ENCODE assay signal across 26 cellular contexts in the genomic region with DNA sequence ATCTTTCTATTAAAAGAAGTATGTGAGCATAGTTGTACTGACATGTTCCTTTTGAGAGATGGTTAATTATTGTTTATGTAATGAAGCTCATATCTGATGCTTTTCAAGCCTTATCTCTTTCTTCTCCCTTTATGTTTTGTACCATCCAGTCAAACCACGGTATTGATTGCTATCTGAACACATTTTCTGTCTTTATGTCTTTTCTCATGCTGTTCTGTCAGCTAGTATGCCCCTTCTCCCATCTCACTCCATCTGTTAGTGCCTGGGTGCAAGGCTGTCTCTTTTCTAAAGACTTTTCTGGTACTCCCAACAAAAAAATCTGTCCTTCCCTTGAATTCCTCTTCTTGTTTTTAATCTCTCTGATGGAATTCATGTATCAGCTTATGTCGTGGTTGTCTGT.
A peak's percentile ranks its signal among the peaks of the same experiment; 100 is the strongest.
DNase-seq lines count a peak whose midpoint lies in the region; ATAC-seq and TF ChIP-seq lines count a peak whose summit lies in the region.
"Had no signal": no experiment of that assay in that cellular context is flagged by ENCODE, and none has a peak within 500 bp of the region (broad histone marks: within the 10 kb centered on the region; RNA-seq: fewer than 3 reads in every experiment).

No MANE protein-coding gene starts in this region.

- no TSS peak for BruUV-seq in A673 (replicated peaks; lab: Mats Ljungman, UMichigan)

- CTCF ChIA-PET in SK-N-SH (lab: Yijun Ruan, JAX) (interaction anchor here (1.4 kb wide), 1 partner anchor 11 kb away, joined by 3 read pairs; no protein-coding TSS in a partner anchor), A673 (lab: Charles Lee) (no interaction called here)

- H3K4me1 Mint-ChIP-seq in GM23338 (no peaks in the 10 kb centered on the region; the same call in 2 of the 3 replicates), glutamatergic neuron (ENCODE audit: low read depth, unreplicated experiment) (peaks cover 4% of the 10 kb centered on the region)
- H3K4me1 Mint-ChIP-seq: CD14-positive monocyte; CD4-positive, alpha-beta memory T cell; CD4-positive, CD25-positive, alpha-beta regulatory T cell; CD8-positive, alpha-beta memory T cell had no signal

- H3K27ac ChIP-seq in GM23338 (ENCODE audit: low read depth) = no peak overlapping the region
- H3K27ac ChIP-seq in SK-N-SH (ENCODE audit: low read depth in 2 of 2, low read length in 1 of 2) = no peak overlapping the region
- H3K27ac ChIP-seq in A673 (ENCODE audit: low read depth, low read length, poor library complexity, severe bottlenecking) = no peak overlapping the region
- H3K27ac ChIP-seq: BLaER1 had no signal

- ATAC-seq in GM23338 = no peak
- ATAC-seq in Right ventricle myocardium superior (ENCODE audit: poor library complexity) = no peak
- no peak for ATAC-seq in GM21423 (IDR thresholded peaks at IDR 0.05; ENCODE audit: unreplicated experiment)
- ATAC-seq: GM12878 had no signal

- TF ChIP-seq CTCF in GM23338 (conservative IDR thresholded peaks at IDR 0.05; ENCODE audit: low read depth in 2 of 2) = no peak
- TF ChIP-seq CTCF in SK-N-SH (IDR thresholded peaks at IDR 0.05) = no peak
- no peak for TF ChIP-seq CTCF in glutamatergic neuron (IDR thresholded peaks at IDR 0.05; ENCODE audit: partially characterized antibody, unreplicated experiment)
- no peak for TF ChIP-seq CTCF in A673 (conservative IDR thresholded peaks at IDR 0.05; ENCODE audit: low read depth, low read length)

- DNase-seq in Ammon's horn (ENCODE audit: low spot score) (peak; percentile 2), GM23338 (ENCODE audit: low spot score) (no peak), SK-N-SH (peak; percentile 15), glutamatergic neuron (no peak), A673 (ENCODE audit: low spot score) (no peak), Right ventricle myocardium superior (no peak), occipital lobe (lab: John Stamatoyannopoulos, UW) (no peak)
- DNase-seq: 8988T; AML-193; BE2C; C1 segment of cervical spinal cord; CD4-positive, alpha-beta memory T cell; CD4-positive, CD25-positive, alpha-beta regulatory T cell; CD8-positive, alpha-beta memory T cell; COR-L47; DMS 273 treated with DMSO at 0.1 percent for 48 hours; DMS153; DMS53; DMS79; DND-41; EL; GDM1 had no signal

- POLR2A ChIA-PET in SK-N-SH (lab: Yijun Ruan, JAX) (no interaction called here), A673 (lab: Charles Lee; ENCODE audit: low non-redundant PET) (no interaction called here)

- H3K4me3 ChIP-seq in GM23338 (no peak overlapping the region), SK-N-SH (ENCODE audit: low read depth in 2 of 2, low read length in 1 of 2) (no peak overlapping the region), A673 (ENCODE audit: low read depth, low read length, poor library complexity, severe bottlenecking) (no peak overlapping the region)
- H3K4me3 ChIP-seq: BLaER1, GM12878 had no signal

- H3K4me1 ChIP-seq in GM23338 (ENCODE audit: insufficient read depth) (no peaks in the 10 kb centered on the region), SK-N-SH (ENCODE audit: control insufficient read depth in 1 of 2, insufficient read depth in 2 of 2, low read depth in 1 of 2, low read length in 1 of 2) (no peaks in the 10 kb centered on the region; a peak in 1 of 4 replicates), A673 (ENCODE audit: insufficient read depth, low read length, poor library complexity, severe bottlenecking) (no peaks in the 10 kb centered on the region)
- H3K4me1 ChIP-seq: BE2C had no signal

- intact Hi-C loops in A673 (cut with micrococcal nuclease; ENCODE audit: unreplicated experiment) (no loop called here), Right ventricle myocardium superior (cut with DNase I) (no loop called here)

- H3K27me3 ChIP-seq in GM23338 (ENCODE audit: insufficient read depth) (no peaks in the 10 kb centered on the region), SK-N-SH (ENCODE audit: insufficient read depth) (no peaks in the 10 kb centered on the region), A673 (replicated peaks; ENCODE audit: insufficient read depth, low read depth, low read length, poor library complexity) (no peaks in the 10 kb centered on the region)
- H3K27me3 ChIP-seq: BE2C, BLaER1 had no signal

- no peaks in the 10 kb centered on the region; the same call in 2 of the 3 replicates for H3K36me3 Mint-ChIP-seq in GM23338 (ENCODE audit: low read depth)
- no peaks in the 10 kb centered on the region for H3K36me3 Mint-ChIP-seq in glutamatergic neuron (ENCODE audit: unreplicated experiment)
- H3K36me3 Mint-ChIP-seq: CD14-positive monocyte; CD4-positive, alpha-beta memory T cell; CD4-positive, CD25-positive, alpha-beta regulatory T cell; CD8-positive, alpha-beta memory T cell had no signal

- H3K27me3 Mint-ChIP-seq in GM23338 (ENCODE audit: insufficient read depth, low read depth, poor library complexity) = no peaks in the 10 kb centered on the region
- H3K27me3 Mint-ChIP-seq in glutamatergic neuron (ENCODE audit: unreplicated experiment) = no peaks in the 10 kb centered on the region
- H3K27me3 Mint-ChIP-seq: CD4-positive, alpha-beta memory T cell; CD4-positive, CD25-positive, alpha-beta regulatory T cell had no signal

- H3F3A ChIP-seq in GM23338 (replicated peaks; ENCODE audit: low read depth) (no peaks in the 10 kb centered on the region), SK-N-SH (replicated peaks; ENCODE audit: insufficient read depth) (no peaks in the 10 kb centered on the region)

- no peak overlapping the region for H3K4me3 Mint-ChIP-seq in GM23338
- no peak overlapping the region for H3K4me3 Mint-ChIP-seq in glutamatergic neuron (ENCODE audit: unreplicated experiment)
- H3K4me3 Mint-ChIP-seq: CD14-positive monocyte; CD4-positive, alpha-beta memory T cell; CD4-positive, CD25-positive, alpha-beta regulatory T cell; CD8-positive, alpha-beta memory T cell had no signal

- H3K4me2 ChIP-seq in GM23338 = no peak overlapping the region
- no peak overlapping the region for H3K4me2 ChIP-seq in SK-N-SH
- H3K4me2 ChIP-seq: BLaER1 had no signal

- no peak overlapping the region for H3K9ac ChIP-seq in SK-N-SH
- H3K9ac ChIP-seq: BLaER1 had no signal

- WGBS in SK-N-SH (ENCODE audit: low lambda C conversion rate) = 3% methylated on average over 2 of the region's 2 CpGs

- H3K36me3 ChIP-seq in GM23338 (ENCODE audit: insufficient read depth) = no peaks in the 10 kb centered on the region
- H3K36me3 ChIP-seq in SK-N-SH (replicated peaks in 1 of 2; ENCODE audit: control insufficient read depth in 1 of 2, insufficient read depth in 2 of 2, low read length in 1 of 2) = no peaks in the 10 kb centered on the region
- no peaks in the 10 kb centered on the region for H3K36me3 ChIP-seq in A673 (ENCODE audit: insufficient read depth, low read length, poor library complexity, severe bottlenecking)
- H3K36me3 ChIP-seq: BE2C, BLaER1 had no signal

- no peaks in the 10 kb centered on the region for H3K9me2 ChIP-seq in GM23338 (ENCODE audit: insufficient read depth)
- H3K9me2 ChIP-seq in SK-N-SH = no peaks in the 10 kb centered on the region; the same call in 1 of the 2 replicates

- no peaks in the 10 kb centered on the region; the same call in 2 of the 3 replicates for H3K9me3 Mint-ChIP-seq in GM23338
- peaks cover 1% of the 10 kb centered on the region for H3K9me3 Mint-ChIP-seq in glutamatergic neuron (ENCODE audit: unreplicated experiment)

- H4K20me1 ChIP-seq in GM23338 (replicated peaks; ENCODE audit: insufficient read depth) (no peaks in the 10 kb centered on the region), SK-N-SH (ENCODE audit: insufficient read depth) (no peaks in the 10 kb centered on the region)
- H4K20me1 ChIP-seq: BLaER1 had no signal

- no peak overlapping the region for H3K27ac Mint-ChIP-seq in GM23338
- H3K27ac Mint-ChIP-seq in glutamatergic neuron (ENCODE audit: unreplicated experiment) = peak overlapping the region; percentile 30
- H3K27ac Mint-ChIP-seq: CD14-positive monocyte; CD4-positive, alpha-beta memory T cell; CD4-positive, CD25-positive, alpha-beta regulatory T cell; CD8-positive, alpha-beta memory T cell had no signal

- no peak for TF ChIP-seq EP300 in SK-N-SH (IDR thresholded peaks at IDR 0.05; ENCODE audit: borderline replicate concordance in 1 of 2, low read depth in 1 of 2, low read length in 1 of 2)

- H3K79me2 ChIP-seq in GM23338 (replicated peaks; ENCODE audit: insufficient read depth) (no peaks in the 10 kb centered on the region), SK-N-SH (ENCODE audit: insufficient read depth) (no peaks in the 10 kb centered on the region)

- H2AFZ ChIP-seq in GM23338 (peak overlapping the region; percentile 20; the same call in 1 of the 2 replicates), SK-N-SH (ENCODE audit: low read depth) (no peak overlapping the region)

- TF ChIP-seq RAD21 in SK-N-SH (IDR thresholded peaks at IDR 0.05; ENCODE audit: low read length) = no peak

- H3K9me3 ChIP-seq in SK-N-SH (no peaks in the 10 kb centered on the region), A673 (ENCODE audit: low read depth, low read length, poor library complexity, severe bottlenecking) (no peaks in the 10 kb centered on the region)
- H3K9me3 ChIP-seq: BE2C, BLaER1 had no signal

TF ChIP-seq in GM23338, 12 proteins besides CTCF, POLR2A, EP300 and RAD21 (continues in another document):
- TF ChIP-seq EZH2 (IDR thresholded peaks at IDR 0.05; ENCODE audit: low read depth, unreplicated experiment) = no peak

TF ChIP-seq in SK-N-SH, 30 proteins besides CTCF, POLR2A, EP300 and RAD21:
- TF ChIP-seq GATA2 (CRISPR knock-in tag; IDR thresholded peaks at IDR 0.05) (peak; percentile 59), NFIC (IDR thresholded peaks at IDR 0.05; ENCODE audit: borderline replicate concordance) (no peak)

Comparison
In these comparisons a context has a peak if more than half of its experiments do, and no peak if none do; other contexts are left out.
1. DNase-seq: peak in Ammon's horn (single experiment) and SK-N-SH (single experiment); none in GM23338 (single experiment), glutamatergic neuron (single experiment), A673 (single experiment), Right ventricle myocardium superior (single experiment) and occipital lobe (single experiment).